Comparison of ENCODE assay signal across 24 cellular contexts in genomic region chr4:183416878-183417277, GRCh38.
"Had no signal": no experiment of that assay in that cellular context is flagged by ENCODE, and none has a peak within 500 bp of the region (broad histone marks: within the 10 kb centered on the region; RNA-seq: fewer than 3 reads in every experiment).

No MANE protein-coding gene starts in this region.

- H3K4me1 Mint-ChIP-seq: central memory CD8-positive, alpha-beta T cell; stimulated activated effector memory CD8-positive, alpha-beta T cell treated with anti-CD3 and anti-CD28 coated beads, Interleukin-12 subunit alpha, Interleukin-12 subunit beta, amount 100 ng/mL, for 72 hours; T-cell had no signal

- H3K9me3 Mint-ChIP-seq: central memory CD8-positive, alpha-beta T cell; immature natural killer cell; naive thymus-derived CD4-positive, alpha-beta T cell; stimulated activated effector memory CD8-positive, alpha-beta T cell treated with anti-CD3 and anti-CD28 coated beads, Interleukin-12 subunit alpha, Interleukin-12 subunit beta, amount 100 ng/mL, for 72 hours; T-cell had no signal

- H3K9me3 ChIP-seq: gastrocnemius medialis, right lobe of liver, testis, upper lobe of left lung had no signal

- H3K36me3 ChIP-seq: gastrocnemius medialis, right lobe of liver, upper lobe of left lung had no signal

- DNase-seq: activated CD4-positive, alpha-beta T cell treated with anti-CD3 and anti-CD28 coated beads, Interleukin-2, amount 50 U/mL, for 1 hour; activated CD4-positive, CD25-positive, alpha-beta regulatory T cell treated with anti-CD3 and anti-CD28 coated beads, Interleukin-2, amount 50 U/mL, for 72 hours; activated CD8-positive, alpha-beta memory T cell treated with anti-CD3 and anti-CD28 coated beads, Interleukin-2, amount 50 U/mL, for 48 hours; activated effector memory CD4-positive, alpha-beta T cell treated with anti-CD3 and anti-CD28 coated beads, Interleukin-2, amount 50 U/mL, for 16 hours; activated naive CD4-positive, alpha-beta T cell treated with anti-CD3 and anti-CD28 coated beads, Interleukin-2, amount 50 U/mL, for 16 hours; activated T-cell treated with anti-CD3 and anti-CD28 coated beads, Interleukin-2, amount 50 U/mL, for 48 hours; aorta; erythroblast; gastrocnemius medialis; immature natural killer cell; kidney glomerular epithelial cell; left ventricle myocardium superior; naive thymus-derived CD4-positive, alpha-beta T cell; right lobe of liver; small intestine; stimulated activated CD4-positive, alpha-beta T cell treated with anti-CD3 and anti-CD28 coated beads, Interleukin-4, amount 100 ng/mL, for 1 hour; T-cell; T-helper 9 cell; testis; upper lobe of left lung had no signal

- H3K27me3 Mint-ChIP-seq: central memory CD8-positive, alpha-beta T cell; T-cell had no signal

- H3K36me3 Mint-ChIP-seq: immature natural killer cell; naive thymus-derived CD4-positive, alpha-beta T cell; stimulated activated effector memory CD8-positive, alpha-beta T cell treated with anti-CD3 and anti-CD28 coated beads, Interleukin-12 subunit alpha, Interleukin-12 subunit beta, amount 100 ng/mL, for 72 hours; T-cell had no signal

- H3K4me3 ChIP-seq: coronary artery, gastrocnemius medialis, right lobe of liver, testis, upper lobe of left lung had no signal

- H3K27ac ChIP-seq: coronary artery, gastrocnemius medialis, parathyroid adenoma, right lobe of liver, testis, upper lobe of left lung had no signal

- H3K27ac Mint-ChIP-seq: immature natural killer cell; stimulated activated effector memory CD8-positive, alpha-beta T cell treated with anti-CD3 and anti-CD28 coated beads, Interleukin-12 subunit alpha, Interleukin-12 subunit beta, amount 100 ng/mL, for 72 hours; T-cell had no signal

- H3K27me3 ChIP-seq: gastrocnemius medialis, right lobe of liver, testis, upper lobe of left lung had no signal

- ATAC-seq: gastrocnemius medialis; left ventricle myocardium superior; naive thymus-derived CD4-positive, alpha-beta T cell; right lobe of liver; stimulated activated effector memory CD8-positive, alpha-beta T cell treated with anti-CD3 and anti-CD28 coated beads, Interleukin-12 subunit alpha, Interleukin-12 subunit beta, amount 100 ng/mL, for 72 hours; T-cell had no signal

- H3K4me1 ChIP-seq: gastrocnemius medialis, parathyroid adenoma, right lobe of liver, testis had no signal

- H3K4me3 Mint-ChIP-seq: central memory CD8-positive, alpha-beta T cell; immature natural killer cell; naive thymus-derived CD4-positive, alpha-beta T cell; stimulated activated effector memory CD8-positive, alpha-beta T cell treated with anti-CD3 and anti-CD28 coated beads, Interleukin-12 subunit alpha, Interleukin-12 subunit beta, amount 100 ng/mL, for 72 hours; T-cell had no signal
